Comparison of ENCODE assay signal across 1 cellular context in the genomic region with DNA sequence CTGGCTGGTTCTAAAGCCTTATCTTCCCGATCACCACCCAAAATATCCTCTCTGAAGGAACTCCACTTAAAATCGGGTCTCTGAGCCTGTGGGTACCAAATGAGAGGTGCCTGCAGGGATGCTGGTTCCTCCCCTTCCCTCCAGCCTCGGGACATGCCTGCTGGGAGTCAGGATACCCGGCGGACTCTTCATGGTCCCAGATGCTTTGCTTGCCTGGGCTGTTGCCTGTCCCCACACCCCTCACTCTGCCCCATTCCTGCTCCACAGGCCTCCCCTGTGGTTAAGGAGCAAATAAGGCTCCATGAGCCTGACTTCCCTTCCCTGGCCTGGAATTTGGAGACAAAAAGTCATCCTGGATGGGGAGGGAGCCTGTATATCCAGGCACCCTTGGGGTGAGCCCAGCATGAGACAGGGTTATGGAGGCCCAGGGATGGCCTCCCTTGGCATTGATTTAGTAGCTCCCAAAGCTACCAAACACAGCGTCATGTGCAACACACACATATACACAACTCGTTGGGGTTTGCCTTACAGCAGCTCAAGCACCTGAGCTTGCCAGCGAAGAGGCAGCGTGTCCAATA.
TF ChIP-seq lines count a peak whose summit lies in the region.

No MANE protein-coding gene starts in this region.

TF ChIP-seq in GM23338, 12 proteins besides CTCF, POLR2A, EP300 and RAD21 (continued from another document):
- TF ChIP-seq, protein P1, sequence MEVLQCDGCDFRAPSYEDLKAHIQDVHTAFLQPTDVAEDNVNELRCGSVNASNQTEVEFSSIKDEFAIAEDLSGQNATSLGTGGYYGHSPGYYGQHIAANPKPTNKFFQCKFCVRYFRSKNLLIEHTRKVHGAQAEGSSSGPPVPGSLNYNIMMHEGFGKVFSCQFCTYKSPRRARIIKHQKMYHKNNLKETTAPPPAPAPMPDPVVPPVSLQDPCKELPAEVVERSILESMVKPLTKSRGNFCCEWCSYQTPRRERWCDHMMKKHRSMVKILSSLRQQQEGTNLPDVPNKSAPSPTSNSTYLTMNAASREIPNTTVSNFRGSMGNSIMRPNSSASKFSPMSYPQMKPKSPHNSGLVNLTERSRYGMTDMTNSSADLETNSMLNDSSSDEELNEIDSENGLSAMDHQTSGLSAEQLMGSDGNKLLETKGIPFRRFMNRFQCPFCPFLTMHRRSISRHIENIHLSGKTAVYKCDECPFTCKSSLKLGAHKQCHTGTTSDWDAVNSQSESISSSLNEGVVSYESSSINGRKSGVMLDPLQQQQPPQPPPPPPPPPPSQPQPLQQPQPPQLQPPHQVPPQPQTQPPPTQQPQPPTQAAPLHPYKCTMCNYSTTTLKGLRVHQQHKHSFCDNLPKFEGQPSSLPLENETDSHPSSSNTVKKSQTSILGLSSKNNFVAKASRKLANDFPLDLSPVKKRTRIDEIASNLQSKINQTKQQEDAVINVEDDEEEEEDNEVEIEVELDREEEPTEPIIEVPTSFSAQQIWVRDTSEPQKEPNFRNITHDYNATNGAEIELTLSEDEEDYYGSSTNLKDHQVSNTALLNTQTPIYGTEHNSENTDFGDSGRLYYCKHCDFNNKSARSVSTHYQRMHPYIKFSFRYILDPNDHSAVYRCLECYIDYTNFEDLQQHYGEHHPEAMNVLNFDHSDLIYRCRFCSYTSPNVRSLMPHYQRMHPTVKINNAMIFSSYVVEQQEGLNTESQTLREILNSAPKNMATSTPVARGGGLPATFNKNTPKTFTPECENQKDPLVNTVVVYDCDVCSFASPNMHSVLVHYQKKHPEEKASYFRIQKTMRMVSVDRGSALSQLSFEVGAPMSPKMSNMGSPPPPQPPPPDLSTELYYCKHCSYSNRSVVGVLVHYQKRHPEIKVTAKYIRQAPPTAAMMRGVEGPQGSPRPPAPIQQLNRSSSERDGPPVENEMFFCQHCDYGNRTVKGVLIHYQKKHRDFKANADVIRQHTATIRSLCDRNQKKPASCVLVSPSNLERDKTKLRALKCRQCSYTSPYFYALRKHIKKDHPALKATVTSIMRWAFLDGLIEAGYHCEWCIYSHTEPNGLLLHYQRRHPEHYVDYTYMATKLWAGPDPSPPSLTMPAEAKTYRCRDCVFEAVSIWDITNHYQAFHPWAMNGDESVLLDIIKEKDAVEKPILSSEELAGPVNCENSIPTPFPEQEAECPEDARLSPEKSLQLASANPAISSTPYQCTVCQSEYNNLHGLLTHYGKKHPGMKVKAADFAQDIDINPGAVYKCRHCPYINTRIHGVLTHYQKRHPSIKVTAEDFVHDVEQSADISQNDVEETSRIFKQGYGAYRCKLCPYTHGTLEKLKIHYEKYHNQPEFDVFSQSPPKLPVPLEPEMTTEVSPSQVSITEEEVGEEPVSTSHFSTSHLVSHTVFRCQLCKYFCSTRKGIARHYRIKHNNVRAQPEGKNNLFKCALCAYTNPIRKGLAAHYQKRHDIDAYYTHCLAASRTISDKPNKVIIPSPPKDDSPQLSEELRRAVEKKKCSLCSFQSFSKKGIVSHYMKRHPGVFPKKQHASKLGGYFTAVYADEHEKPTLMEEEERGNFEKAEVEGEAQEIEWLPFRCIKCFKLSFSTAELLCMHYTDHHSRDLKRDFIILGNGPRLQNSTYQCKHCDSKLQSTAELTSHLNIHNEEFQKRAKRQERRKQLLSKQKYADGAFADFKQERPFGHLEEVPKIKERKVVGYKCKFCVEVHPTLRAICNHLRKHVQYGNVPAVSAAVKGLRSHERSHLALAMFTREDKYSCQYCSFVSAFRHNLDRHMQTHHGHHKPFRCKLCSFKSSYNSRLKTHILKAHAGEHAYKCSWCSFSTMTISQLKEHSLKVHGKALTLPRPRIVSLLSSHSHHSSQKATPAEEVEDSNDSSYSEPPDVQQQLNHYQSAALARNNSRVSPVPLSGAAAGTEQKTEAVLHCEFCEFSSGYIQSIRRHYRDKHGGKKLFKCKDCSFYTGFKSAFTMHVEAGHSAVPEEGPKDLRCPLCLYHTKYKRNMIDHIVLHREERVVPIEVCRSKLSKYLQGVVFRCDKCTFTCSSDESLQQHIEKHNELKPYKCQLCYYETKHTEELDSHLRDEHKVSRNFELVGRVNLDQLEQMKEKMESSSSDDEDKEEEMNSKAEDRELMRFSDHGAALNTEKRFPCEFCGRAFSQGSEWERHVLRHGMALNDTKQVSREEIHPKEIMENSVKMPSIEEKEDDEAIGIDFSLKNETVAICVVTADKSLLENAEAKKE (CRISPR knock-in tag; IDR thresholded peaks at IDR 0.05) = no peak
- TF ChIP-seq ZNF331 (CRISPR knock-in tag; IDR thresholded peaks at IDR 0.05; ENCODE audit: low read depth) = no peak
- no peak for TF ChIP-seq JUNB (IDR thresholded peaks at IDR 0.05; ENCODE audit: unreplicated experiment)
